ENCODE assay signal across 8 cellular contexts in genomic region chr12:21656931-21657335, GRCh38. TPM values are rescaled to one million over a fixed set of nuclear protein-coding genes. Genes with fewer than 3 reads are reported as not detected.
DNase-seq lines count a peak whose midpoint lies in the region; TF ChIP-seq lines count a peak whose summit lies in the region.

No MANE protein-coding gene starts in this region.

- peak overlapping the region; percentile 89 for H2AFZ ChIP-seq in GM23248

- WGBS in GM23248 (ENCODE audit: low coverage in 1 of 2, low lambda C conversion rate in 2 of 2, missing lambda C conversion rate in 2 of 2), 2 experiments, result 0 to 2% methylated on average over 15 of the region's 15 CpGs
- WGBS in lower leg skin, 2 donors, result 1 to 4% methylated on average over 15 of the region's 15 CpGs

- intact Hi-C loops in lower leg skin (cut with DNase I; ENCODE audit: low total_unique reads), result no loop called here

- peaks cover 29% of the 10 kb centered on the region for H3K36me3 ChIP-seq in GM23248 (ENCODE audit: low read depth)

- H3K4me2 ChIP-seq in GM23248 (ENCODE audit: unreplicated experiment), result peak overlapping the region; percentile 96

- H3K79me2 ChIP-seq in GM23248 (ENCODE audit: insufficient read depth), result peaks cover 56% of the 10 kb centered on the region

- H4K20me1 ChIP-seq in GM23248 (ENCODE audit: insufficient read depth), result no peaks in the 10 kb centered on the region; the same call in 1 of the 2 replicates

- in situ Hi-C loops in G401 (cut with HindIII; ENCODE audit: low sequenced_read_pairs), result no loop called here
- in situ Hi-C loops in GM23248 (cut with MboI), result no loop called here

- TF ChIP-seq POLR2A in lower leg skin (IDR thresholded peaks at IDR 0.05), result no peak

- peak overlapping the region; percentile 79 for H3K27ac ChIP-seq in GM23248

- no peaks in the 10 kb centered on the region; the same call in 1 of the 2 replicates for H3F3A ChIP-seq in GM23248 (ENCODE audit: insufficient read depth)

- H3K4me3 ChIP-seq in GM23248 (peak overlapping the region; percentile 96), lower leg skin (ENCODE audit: low read depth, poor library complexity, severe bottlenecking) (peak overlapping the region; percentile 76)

- no peak for TF ChIP-seq CTCF in lower leg skin (IDR thresholded peaks at IDR 0.05)

- peak; percentile 78 for DNase-seq in G401 (ENCODE audit: low spot score)
- peak; percentile 75 for DNase-seq in GM23248
- peak; percentile 46 for DNase-seq in M059J (ENCODE audit: low read depth)
- peak; percentile 62 for DNase-seq in activated CD4-positive, alpha-beta T cell treated with anti-CD3 and anti-CD28 coated beads for 48 hours
- DNase-seq in dermis blood vessel endothelial cell, result peak; percentile 58
- peak; percentile 29 to 80 for DNase-seq in lower leg skin (ENCODE audit: low spot score in 2 of 2)
- DNase-seq in stimulated activated CD4-positive, alpha-beta T cell treated with anti-CD3 and anti-CD28 coated beads, Interleukin-4, amount 100 ng/mL, for 48 hours (ENCODE audit: low read depth in 2 of 2), result peak; percentile 31 to 35
- DNase-seq in GDM1 (lab: John Stamatoyannopoulos, UW), result no peak

- no peaks in the 10 kb centered on the region for H3K9me3 ChIP-seq in GM23248 (ENCODE audit: low read depth)

- H3K9me2 ChIP-seq in GM23248 (ENCODE audit: insufficient read depth), result no peaks in the 10 kb centered on the region

- H3K4me1 ChIP-seq in GM23248 (ENCODE audit: insufficient read depth), result peaks cover 12% of the 10 kb centered on the region; the same call in 1 of the 2 replicates

- H3K9ac ChIP-seq in GM23248, result peak overlapping the region; percentile 90

- no peaks in the 10 kb centered on the region; the same call in 1 of the 2 replicates for H3K27me3 ChIP-seq in GM23248 (replicated peaks; ENCODE audit: insufficient read depth)

RNA-seq across cellular contexts. Expression of gene LDHB, which starts 0.7 kb away (rescaled TPM):
- 1,406 and 1,548 TPM in 2 replicates for total RNA-seq in G401 (2014; rRNA removed; shearing (Covaris generic))
- 464 and 478 TPM in 2 replicates for total RNA-seq in GM23248 (2014; rRNA removed; shearing (Covaris generic))
- 497 and 508 TPM in 2 replicates for polyA plus RNA-seq in GM23248 (2016; fragmentation: Nextera tagmentation; extraction: Ambion mirVana)
- total RNA-seq in M059J (2014; rRNA removed; shearing (Covaris generic)), result 596 and 730 TPM in 2 replicates
- 438 and 588 TPM in 2 replicates for total RNA-seq in dermis blood vessel endothelial cell
- total RNA-seq in lower leg skin, result 10 to 100 TPM; 30.3 to 76.5 (median 54.9) TPM

RNA-seq across cellular contexts. Expression of gene GYS2, which starts 52.3 kb away (rescaled TPM):
- total RNA-seq in G401 (2014; rRNA removed; shearing (Covaris generic)), result not detected in 2 replicates
- not detected in 2 replicates for total RNA-seq in GM23248 (2014; rRNA removed; shearing (Covaris generic))
- 0.08 TPM in 1 of 2 replicates, not detected in the other for polyA plus RNA-seq in GM23248 (2016; fragmentation: Nextera tagmentation; extraction: Ambion mirVana)
- not detected in 2 replicates for total RNA-seq in M059J (2014; rRNA removed; shearing (Covaris generic))
- total RNA-seq in dermis blood vessel endothelial cell, result not detected in 2 replicates
- total RNA-seq in lower leg skin, result not detected
